1 cellular context compared by ENCODE assay signal in the genomic region with DNA sequence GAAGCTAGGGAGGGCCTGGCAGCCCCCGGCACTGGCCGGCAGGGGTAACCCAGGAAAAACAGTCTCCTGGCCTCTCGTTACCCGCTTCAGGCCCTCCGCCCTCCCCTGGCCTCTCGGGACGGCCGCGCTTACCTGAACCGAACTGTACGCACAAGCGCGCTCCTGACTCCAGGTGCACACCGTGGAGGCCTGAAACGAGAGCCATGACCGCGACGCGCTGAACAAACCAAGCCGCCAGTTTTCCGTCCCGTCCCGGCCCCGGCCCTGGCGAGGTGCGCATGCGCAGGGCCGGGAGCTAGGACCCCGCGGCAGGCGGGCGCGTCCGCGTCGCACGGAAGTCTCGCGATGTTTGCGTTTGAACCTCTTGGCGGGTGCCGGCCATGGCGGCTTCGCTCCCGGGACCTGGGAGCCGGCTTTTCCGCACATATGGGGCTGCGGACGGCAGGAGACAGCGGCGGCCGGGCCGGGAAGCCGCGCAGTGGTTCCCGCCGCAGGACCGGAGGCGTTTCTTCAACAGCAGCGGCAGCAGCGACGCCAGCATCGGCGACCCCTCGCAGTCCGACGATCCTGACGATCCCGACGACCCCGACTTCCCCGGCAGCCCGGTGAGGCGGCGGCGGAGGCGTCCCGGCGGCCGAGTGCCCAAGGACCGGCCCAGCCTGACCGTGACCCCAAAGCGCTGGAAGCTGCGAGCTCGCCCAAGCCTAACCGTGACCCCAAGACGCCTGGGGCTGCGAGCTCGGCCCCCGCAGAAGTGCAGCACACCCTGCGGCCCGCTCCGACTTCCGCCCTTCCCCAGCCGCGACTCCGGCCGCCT.
TF ChIP-seq lines count a peak whose summit lies in the region.

A gene (plus strand): TSS at position 348 of the 817 bp plus-strand sequence. CDS start 33 bp downstream, at position 381.

TF ChIP-seq in GM23338, 12 proteins besides CTCF, POLR2A, EP300 and RAD21 (continued from another document):
- TF ChIP-seq, protein P1, sequence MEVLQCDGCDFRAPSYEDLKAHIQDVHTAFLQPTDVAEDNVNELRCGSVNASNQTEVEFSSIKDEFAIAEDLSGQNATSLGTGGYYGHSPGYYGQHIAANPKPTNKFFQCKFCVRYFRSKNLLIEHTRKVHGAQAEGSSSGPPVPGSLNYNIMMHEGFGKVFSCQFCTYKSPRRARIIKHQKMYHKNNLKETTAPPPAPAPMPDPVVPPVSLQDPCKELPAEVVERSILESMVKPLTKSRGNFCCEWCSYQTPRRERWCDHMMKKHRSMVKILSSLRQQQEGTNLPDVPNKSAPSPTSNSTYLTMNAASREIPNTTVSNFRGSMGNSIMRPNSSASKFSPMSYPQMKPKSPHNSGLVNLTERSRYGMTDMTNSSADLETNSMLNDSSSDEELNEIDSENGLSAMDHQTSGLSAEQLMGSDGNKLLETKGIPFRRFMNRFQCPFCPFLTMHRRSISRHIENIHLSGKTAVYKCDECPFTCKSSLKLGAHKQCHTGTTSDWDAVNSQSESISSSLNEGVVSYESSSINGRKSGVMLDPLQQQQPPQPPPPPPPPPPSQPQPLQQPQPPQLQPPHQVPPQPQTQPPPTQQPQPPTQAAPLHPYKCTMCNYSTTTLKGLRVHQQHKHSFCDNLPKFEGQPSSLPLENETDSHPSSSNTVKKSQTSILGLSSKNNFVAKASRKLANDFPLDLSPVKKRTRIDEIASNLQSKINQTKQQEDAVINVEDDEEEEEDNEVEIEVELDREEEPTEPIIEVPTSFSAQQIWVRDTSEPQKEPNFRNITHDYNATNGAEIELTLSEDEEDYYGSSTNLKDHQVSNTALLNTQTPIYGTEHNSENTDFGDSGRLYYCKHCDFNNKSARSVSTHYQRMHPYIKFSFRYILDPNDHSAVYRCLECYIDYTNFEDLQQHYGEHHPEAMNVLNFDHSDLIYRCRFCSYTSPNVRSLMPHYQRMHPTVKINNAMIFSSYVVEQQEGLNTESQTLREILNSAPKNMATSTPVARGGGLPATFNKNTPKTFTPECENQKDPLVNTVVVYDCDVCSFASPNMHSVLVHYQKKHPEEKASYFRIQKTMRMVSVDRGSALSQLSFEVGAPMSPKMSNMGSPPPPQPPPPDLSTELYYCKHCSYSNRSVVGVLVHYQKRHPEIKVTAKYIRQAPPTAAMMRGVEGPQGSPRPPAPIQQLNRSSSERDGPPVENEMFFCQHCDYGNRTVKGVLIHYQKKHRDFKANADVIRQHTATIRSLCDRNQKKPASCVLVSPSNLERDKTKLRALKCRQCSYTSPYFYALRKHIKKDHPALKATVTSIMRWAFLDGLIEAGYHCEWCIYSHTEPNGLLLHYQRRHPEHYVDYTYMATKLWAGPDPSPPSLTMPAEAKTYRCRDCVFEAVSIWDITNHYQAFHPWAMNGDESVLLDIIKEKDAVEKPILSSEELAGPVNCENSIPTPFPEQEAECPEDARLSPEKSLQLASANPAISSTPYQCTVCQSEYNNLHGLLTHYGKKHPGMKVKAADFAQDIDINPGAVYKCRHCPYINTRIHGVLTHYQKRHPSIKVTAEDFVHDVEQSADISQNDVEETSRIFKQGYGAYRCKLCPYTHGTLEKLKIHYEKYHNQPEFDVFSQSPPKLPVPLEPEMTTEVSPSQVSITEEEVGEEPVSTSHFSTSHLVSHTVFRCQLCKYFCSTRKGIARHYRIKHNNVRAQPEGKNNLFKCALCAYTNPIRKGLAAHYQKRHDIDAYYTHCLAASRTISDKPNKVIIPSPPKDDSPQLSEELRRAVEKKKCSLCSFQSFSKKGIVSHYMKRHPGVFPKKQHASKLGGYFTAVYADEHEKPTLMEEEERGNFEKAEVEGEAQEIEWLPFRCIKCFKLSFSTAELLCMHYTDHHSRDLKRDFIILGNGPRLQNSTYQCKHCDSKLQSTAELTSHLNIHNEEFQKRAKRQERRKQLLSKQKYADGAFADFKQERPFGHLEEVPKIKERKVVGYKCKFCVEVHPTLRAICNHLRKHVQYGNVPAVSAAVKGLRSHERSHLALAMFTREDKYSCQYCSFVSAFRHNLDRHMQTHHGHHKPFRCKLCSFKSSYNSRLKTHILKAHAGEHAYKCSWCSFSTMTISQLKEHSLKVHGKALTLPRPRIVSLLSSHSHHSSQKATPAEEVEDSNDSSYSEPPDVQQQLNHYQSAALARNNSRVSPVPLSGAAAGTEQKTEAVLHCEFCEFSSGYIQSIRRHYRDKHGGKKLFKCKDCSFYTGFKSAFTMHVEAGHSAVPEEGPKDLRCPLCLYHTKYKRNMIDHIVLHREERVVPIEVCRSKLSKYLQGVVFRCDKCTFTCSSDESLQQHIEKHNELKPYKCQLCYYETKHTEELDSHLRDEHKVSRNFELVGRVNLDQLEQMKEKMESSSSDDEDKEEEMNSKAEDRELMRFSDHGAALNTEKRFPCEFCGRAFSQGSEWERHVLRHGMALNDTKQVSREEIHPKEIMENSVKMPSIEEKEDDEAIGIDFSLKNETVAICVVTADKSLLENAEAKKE (CRISPR knock-in tag; IDR thresholded peaks at IDR 0.05), result no peak
